In genomic region chr7:47941136-47941844, GRCh38 we compare ENCODE assay signal across 9 cellular contexts. TPM values are rescaled to one million over a fixed set of nuclear protein-coding genes. Genes with fewer than 3 reads are reported as not detected.
DNase-seq lines count a peak whose midpoint lies in the region; ATAC-seq and TF ChIP-seq lines count a peak whose summit lies in the region.
"Had no signal": no experiment of that assay in that cellular context is flagged by ENCODE, and none has a peak within 500 bp of the region (broad histone marks: within the 10 kb centered on the region; RNA-seq: fewer than 3 reads in every experiment).

No MANE protein-coding gene starts in this region.

- no peaks in the 10 kb centered on the region for H3K79me2 ChIP-seq in parathyroid adenoma

- no peak overlapping the region for H3K4me2 ChIP-seq in parathyroid adenoma (ENCODE audit: low read length)

- H3K4me3 ChIP-seq in BJ (ENCODE audit: low read depth, low read length) (no peak overlapping the region), Panc1 (ENCODE audit: low read depth in 2 of 2, low read length in 2 of 2) (no peak overlapping the region), parathyroid adenoma (ENCODE audit: low read depth, low read length) (no peak overlapping the region)

- H3K4me3 Mint-ChIP-seq in CD4-positive, alpha-beta T cell: no peak overlapping the region

- no TSS peak for BruUV-seq in Panc1 (replicated peaks; lab: Mats Ljungman, UMichigan)

- H3K27me3 Mint-ChIP-seq in CD4-positive, alpha-beta T cell: no peaks in the 10 kb centered on the region

- H3K27ac Mint-ChIP-seq in CD4-positive, alpha-beta T cell: no peak overlapping the region

- intact Hi-C loops in Panc1 (cut with micrococcal nuclease; ENCODE audit: unreplicated experiment): no loop called here
- intact Hi-C loops in CD4-positive, alpha-beta T cell (cut with DNase I, micrococcal nuclease): loop anchor here (10.0 kb wide), 1 partner anchor 1224 kb away; no protein-coding TSS in a partner anchor

- no peaks in the 10 kb centered on the region for H3K36me3 Mint-ChIP-seq in CD4-positive, alpha-beta T cell (ENCODE audit: low read depth)

- H3K36me3 ChIP-seq in BJ (ENCODE audit: control insufficient read depth, insufficient read depth, low read length) (no peaks in the 10 kb centered on the region), Panc1 (ENCODE audit: control insufficient read depth, insufficient read depth, low read length) (no peaks in the 10 kb centered on the region), parathyroid adenoma (ENCODE audit: control insufficient read depth, insufficient read depth, low read length) (no peaks in the 10 kb centered on the region)

- no peaks in the 10 kb centered on the region for H3K9me3 Mint-ChIP-seq in CD4-positive, alpha-beta T cell

- TF ChIP-seq CTCF in BJ (IDR thresholded peaks at IDR 0.05; ENCODE audit: insufficient read depth, low read depth, low read length) (no peak), Panc1 (IDR thresholded peaks at IDR 0.05) (no peak), parathyroid adenoma (IDR thresholded peaks at IDR 0.05) (no peak)
- TF ChIP-seq CTCF in CD4-positive, alpha-beta T cell (IDR thresholded peaks at IDR 0.05): no peak

- in situ Hi-C loops in Panc1 (cut with HindIII; ENCODE audit: low pct_unique_long_range_greater_than_20kb, low sequenced_read_pairs): no loop called here

- no peaks in the 10 kb centered on the region for H3K9me3 ChIP-seq in Panc1 (ENCODE audit: control insufficient read depth, insufficient read depth, low read depth, low read length)
- no peaks in the 10 kb centered on the region for H3K9me3 ChIP-seq in parathyroid adenoma (ENCODE audit: control insufficient read depth, low read length)
- H3K9me3 ChIP-seq in CD4-positive, alpha-beta T cell (ENCODE audit: control insufficient read depth, low read length): no peaks in the 10 kb centered on the region

- H3K27ac ChIP-seq in Panc1 (ENCODE audit: low read length) (peak overlapping the region; percentile 83), parathyroid adenoma (peak overlapping the region; percentile 33)
- no peak overlapping the region for H3K27ac ChIP-seq in CD4-positive, alpha-beta T cell (ENCODE audit: low read depth, low read length)

- peak; percentile 60 for DNase-seq in BJ (ENCODE audit: low read depth)
- DNase-seq in Panc1 (ENCODE audit: low read depth, low spot score): no peak
- DNase-seq in fibroblast of gingiva (ENCODE audit: low read depth): peak; percentile 87
- DNase-seq in activated naive CD4-positive, alpha-beta T cell treated with anti-CD3 and anti-CD28 coated beads, Interleukin-2, amount 50 U/mL, for 16 hours: no peak
- DNase-seq in NCI-H510A treated with DMSO at 0.1 percent for 48 hours (lab: John Stamatoyannopoulos, UW): no peak
- DNase-seq in CD4-positive, alpha-beta T cell: no peak
- DNase-seq: activated effector memory CD4-positive, alpha-beta T cell treated with anti-CD3 and anti-CD28 coated beads, Interleukin-2, amount 50 U/mL, for 16 hours had no signal

- H3K9ac ChIP-seq in parathyroid adenoma: no peak overlapping the region

- H2AFZ ChIP-seq in parathyroid adenoma: no peak overlapping the region

- CTCF ChIA-PET in BJ (lab: Yijun Ruan, JAX): interaction anchor here (0.6 to 1.6 kb wide), 6 partner anchors 10 to 220 kb away, joined by 3 to 7 read pairs (median 4); no protein-coding TSS in a partner anchor
- CTCF ChIA-PET in Panc1 (lab: Charles Lee): no interaction called here
- CTCF ChIA-PET in CD4-positive, alpha-beta T cell (lab: Charles Lee): interaction anchor here (1.2 kb wide), 1 partner anchor 168 kb away, joined by 3 read pairs; no protein-coding TSS in a partner anchor

- ATAC-seq in Panc1 (no peak), GM18498 (IDR thresholded peaks at IDR 0.05; ENCODE audit: unreplicated experiment) (no peak)
- ATAC-seq in CD4-positive, alpha-beta T cell (ENCODE audit: poor library complexity): no peak

- H3K27me3 ChIP-seq in BJ (ENCODE audit: control insufficient read depth, insufficient read depth, low read length) (no peaks in the 10 kb centered on the region), Panc1 (ENCODE audit: control insufficient read depth, insufficient read depth, low read length) (no peaks in the 10 kb centered on the region), parathyroid adenoma (ENCODE audit: control insufficient read depth, insufficient read depth, low read length) (no peaks in the 10 kb centered on the region)
- H3K27me3 ChIP-seq in CD4-positive, alpha-beta T cell (ENCODE audit: control insufficient read depth, insufficient read depth, low read length): no peaks in the 10 kb centered on the region

- peaks cover 59% of the 10 kb centered on the region for H3K4me1 ChIP-seq in Panc1 (ENCODE audit: control insufficient read depth, insufficient read depth, low read length)
- no peaks in the 10 kb centered on the region for H3K4me1 ChIP-seq in parathyroid adenoma

- POLR2A ChIA-PET in BJ (lab: Charles Lee) (interaction anchor here (0.5 to 1.0 kb wide), 2 partner anchors 150 to 243 kb away, joined by 4 to 6 read pairs; no protein-coding TSS in a partner anchor), Panc1 (lab: Charles Lee) (interaction anchor here (0.5 kb wide), 1 partner anchor 122 kb away, joined by 11 read pairs; no protein-coding TSS in a partner anchor)
- POLR2A ChIA-PET in CD4-positive, alpha-beta T cell (lab: Charles Lee): no interaction called here

- H3K4me1 Mint-ChIP-seq in CD4-positive, alpha-beta T cell (ENCODE audit: low read depth): no peaks in the 10 kb centered on the region

RNA-seq across cellular contexts. Expression of gene PKD1L1, which starts 7.0 kb away (rescaled TPM):
- polyA plus RNA-seq in BJ (2011; rRNA removed): 0.01 and 0.13 TPM in 2 replicates
- polyA minus RNA-seq in BJ (2011; rRNA and poly(A)+ RNA removed): 0.05 TPM in 2 replicates
- total RNA-seq in Panc1 (2021; ENCODE audit: unreplicated experiment): 2.2 TPM
- 2.5 TPM for polyA plus RNA-seq in Panc1 (2012; ENCODE audit: insufficient read length)
- total RNA-seq in CD4-positive, alpha-beta T cell: under 1 TPM; 0.20 to 0.25 TPM

RNA-seq across cellular contexts. Expression of gene HUS1, which starts 38.1 kb away (rescaled TPM):
- polyA plus RNA-seq in BJ (2011; rRNA removed): 14.1 and 23.7 TPM in 2 replicates
- 13.5 and 17.9 TPM in 2 replicates for polyA minus RNA-seq in BJ (2011; rRNA and poly(A)+ RNA removed)
- 72.7 TPM for total RNA-seq in Panc1 (2021; ENCODE audit: unreplicated experiment)
- polyA plus RNA-seq in Panc1 (2012; ENCODE audit: insufficient read length): 29.3 TPM
- total RNA-seq in CD4-positive, alpha-beta T cell: 10 to 100 TPM; 77.8 to 83.1 TPM

Comparison
In these comparisons a context has a peak if more than half of its experiments do, and no peak if none do; other contexts are left out.
1. DNase-seq: peak in BJ (single experiment) and fibroblast of gingiva (single experiment); none in Panc1 (single experiment), activated naive CD4-positive, alpha-beta T cell treated with anti-CD3 and anti-CD28 coated beads, Interleukin-2, amount 50 U/mL, for 16 hours (single experiment), NCI-H510A treated with DMSO at 0.1 percent for 48 hours (single experiment) and CD4-positive, alpha-beta T cell (0 of 10).